8 cellular contexts compared by ENCODE assay signal in genomic region chr14:53153702-53154112, GRCh38. TPM values are rescaled to one million over a fixed set of nuclear protein-coding genes. Genes with fewer than 3 reads are reported as not detected.
A peak's percentile ranks its signal among the peaks of the same experiment; 100 is the strongest.
DNase-seq lines count a peak whose midpoint lies in the region; ATAC-seq, FAIRE-seq and TF ChIP-seq lines count a peak whose summit lies in the region.

No MANE protein-coding gene starts in this region.

- H2AFZ ChIP-seq in OCI-LY1 (ENCODE audit: low read length) = peak overlapping the region; percentile 48; the same call in 1 of the 2 replicates

- no peaks in the 10 kb centered on the region for H3K9me3 ChIP-seq in CD4-positive, alpha-beta memory T cell (ENCODE audit: control insufficient read depth in 1 of 2, low read length in 2 of 2)
- H3K9me3 ChIP-seq in OCI-LY1 (ENCODE audit: low read length) (no peaks in the 10 kb centered on the region), ectodermal cell (ENCODE audit: control insufficient read depth, low read length) (no peaks in the 10 kb centered on the region), pancreas (no peaks in the 10 kb centered on the region)

- peak overlapping the region; percentile 92 to 100 (median 96) for H3K4me3 Mint-ChIP-seq in CD4-positive, alpha-beta memory T cell

- H3K27me3 ChIP-seq in CD4-positive, alpha-beta memory T cell (ENCODE audit: insufficient read depth, low read length) = no peaks in the 10 kb centered on the region
- H3K27me3 ChIP-seq in OCI-LY1 (ENCODE audit: insufficient read depth, low read length) (no peaks in the 10 kb centered on the region), ectodermal cell (ENCODE audit: control insufficient read depth, insufficient read depth, low read length, poor library complexity, severe bottlenecking) (peaks cover 4% of the 10 kb centered on the region), pancreas (no peaks in the 10 kb centered on the region)

- H3K4me1 ChIP-seq in CD4-positive, alpha-beta memory T cell (ENCODE audit: insufficient read depth, low read length) = peaks cover 40% of the 10 kb centered on the region
- H3K4me1 ChIP-seq in OCI-LY1 (ENCODE audit: insufficient read depth, low read length, severe bottlenecking) = peaks cover 32% of the 10 kb centered on the region
- peaks cover 4% of the 10 kb centered on the region for H3K4me1 ChIP-seq in ectodermal cell (ENCODE audit: control insufficient read depth, insufficient read depth, low read length)
- peaks cover 0 to 8% (median 8%) of the 10 kb centered on the region in 3 donors for H3K4me1 ChIP-seq in pancreas

- 0 out of 2 replicates have a peak, but pooled peaks cover 4% of the 10 kb centered on the region for H4K20me1 ChIP-seq in OCI-LY1 (ENCODE audit: insufficient read depth, low read length)

- peak overlapping the region; percentile 87 for H3K27ac ChIP-seq in CD4-positive, alpha-beta memory T cell (ENCODE audit: low read depth, low read length)
- H3K27ac ChIP-seq in OCI-LY1 (ENCODE audit: low read depth, low read length, poor library complexity, severe bottlenecking) (peak overlapping the region; percentile 86), ectodermal cell (ENCODE audit: insufficient read depth, low read depth, low read length, poor library complexity, severe bottlenecking) (no peak overlapping the region), pancreas (peak overlapping the region; percentile 27 to 89 (median 84))

- 88 to 94% methylated on average over 4 of the region's 4 CpGs for WGBS in ectodermal cell, 2 experiments
- WGBS in pancreas, 2 donors = 66 to 76% methylated on average over 4 of the region's 4 CpGs
- 63 to 70% methylated on average over 4 of the region's 4 CpGs for WGBS in lower leg skin, 2 donors

- TF ChIP-seq POLR2A in lower leg skin (IDR thresholded peaks at IDR 0.05) = no peak

- H3K27me3 Mint-ChIP-seq in CD4-positive, alpha-beta memory T cell = no peaks in the 10 kb centered on the region

- H3F3A ChIP-seq in OCI-LY1 (ENCODE audit: insufficient read depth, low read length) = no peaks in the 10 kb centered on the region

- peak overlapping the region; percentile 77 for H3K4me2 ChIP-seq in OCI-LY1 (ENCODE audit: low read length)

- H3K36me3 Mint-ChIP-seq in CD4-positive, alpha-beta memory T cell = peaks cover 0 to 19% of the 10 kb centered on the region in 2 donors

- H3K9me2 ChIP-seq in OCI-LY1 (ENCODE audit: low read depth, low read length) = no peaks in the 10 kb centered on the region

- POLR2A ChIA-PET in CD4-positive, alpha-beta memory T cell (lab: Charles Lee; ENCODE audit: partially characterized antibody) = interaction anchor here (1.0 to 5.8 kb wide), 15 partner anchors 8 to 1307 kb away, joined by 3 to 156 read pairs (median 8); partner anchors contain the start of genes ERO1A, GPR137C, PTGER2 and TXNDC16

- peaks cover 0 to 4% (median 0%) of the 10 kb centered on the region in 8 donors for H3K9me3 Mint-ChIP-seq in CD4-positive, alpha-beta memory T cell

- no peaks in the 10 kb centered on the region for H3K36me3 ChIP-seq in CD4-positive, alpha-beta memory T cell (ENCODE audit: insufficient read depth, low read length)
- peaks cover 3% of the 10 kb centered on the region; the same call in 1 of the 2 replicates for H3K36me3 ChIP-seq in OCI-LY1 (ENCODE audit: insufficient read depth, low read length)
- H3K36me3 ChIP-seq in ectodermal cell (ENCODE audit: control insufficient read depth, insufficient read depth, low read length) = no peaks in the 10 kb centered on the region
- H3K36me3 ChIP-seq in pancreas = no peaks in the 10 kb centered on the region

- ATAC-seq in pancreas = no peak
- ATAC-seq in HG02759 (IDR thresholded peaks at IDR 0.05; ENCODE audit: unreplicated experiment) = no peak
- ATAC-seq in GM19351 (IDR thresholded peaks at IDR 0.05; ENCODE audit: unreplicated experiment) = no peak

- H3K4me1 Mint-ChIP-seq in CD4-positive, alpha-beta memory T cell = peaks cover 33 to 52% (median 40%) of the 10 kb centered on the region in 4 donors

- peak overlapping the region in 1 of 2 donors; percentile 87 for H3K4me3 ChIP-seq in CD4-positive, alpha-beta memory T cell (ENCODE audit: low read length in 2 of 2)
- peak overlapping the region; percentile 86 for H3K4me3 ChIP-seq in OCI-LY1 (ENCODE audit: low read depth, low read length, poor library complexity, severe bottlenecking)
- H3K4me3 ChIP-seq in ectodermal cell (ENCODE audit: insufficient read depth, low read depth, low read length) = peak overlapping the region; percentile 90
- peak overlapping the region; percentile 64 to 89 (median 82) for H3K4me3 ChIP-seq in pancreas
- no peak overlapping the region for H3K4me3 ChIP-seq in lower leg skin (ENCODE audit: low read depth, poor library complexity, severe bottlenecking)

- no peak for FAIRE-seq in pancreas (lab: Jason Lieb, UNC)

- CTCF ChIA-PET in CD4-positive, alpha-beta memory T cell (lab: Charles Lee; ENCODE audit: partially characterized antibody) = interaction anchor here (1.5 to 5.4 kb wide), 4 partner anchors 10 to 99 kb away, joined by 3 to 36 read pairs (median 16); no protein-coding TSS in a partner anchor

- H3K9ac ChIP-seq in OCI-LY1 (ENCODE audit: low read length) = peak overlapping the region; percentile 72

- no peak for TF ChIP-seq CTCF in OCI-LY1 (IDR thresholded peaks at IDR 0.05; ENCODE audit: low read length)
- TF ChIP-seq CTCF in pancreas (IDR thresholded peaks at IDR 0.05) = no peak
- no peak for TF ChIP-seq CTCF in lower leg skin (IDR thresholded peaks at IDR 0.05)

- intact Hi-C loops in CD4-positive, alpha-beta memory T cell (cut with micrococcal nuclease) = loop anchor here (2.0 to 10.0 kb wide), 8 partner anchors 63 to 1913 kb away; partner anchors contain the start of genes ERO1A, FRMD6, GPR137C and SAMD4A
- intact Hi-C loops in pancreas (cut with DNase I) (no loop called here), lower leg skin (cut with DNase I; ENCODE audit: low total_unique reads) (no loop called here)

- peaks cover 35% of the 10 kb centered on the region for H3K79me2 ChIP-seq in OCI-LY1 (ENCODE audit: insufficient read depth, low read length)

- peak overlapping the region; percentile 98 to 99 (median 99) for H3K27ac Mint-ChIP-seq in CD4-positive, alpha-beta memory T cell

- DNase-seq in CD4-positive, alpha-beta memory T cell = no peak
- DNase-seq in pancreas (no peak), lower leg skin (ENCODE audit: low spot score in 2 of 2) (no peak), SIG-M5 treated with dmso at 0.1 percent for 504 hours (lab: John Stamatoyannopoulos, UW; ENCODE audit: unreplicated experiment) (no peak)

RNA-seq across cellular contexts. Expression of gene DDHD1, which starts 0.6 kb away (rescaled TPM):
- 10 to 100 TPM; 47.0 to 53.5 TPM for total RNA-seq in CD4-positive, alpha-beta memory T cell
- polyA plus RNA-seq in CD4-positive, alpha-beta memory T cell = 1 to 10 TPM; 3.5 to 9.6 TPM
- 10.7 TPM for polyA plus RNA-seq in ectodermal cell (2013, experiment 1 of 4)
- 14.1 TPM for polyA plus RNA-seq in ectodermal cell (2013, experiment 2 of 4)
- 8.6 TPM for polyA plus RNA-seq in ectodermal cell (2013, experiment 3 of 4)
- polyA plus RNA-seq in ectodermal cell (2013, experiment 4 of 4) = 11.8 TPM
- total RNA-seq in pancreas (1 to 10 TPM; 3.8 to 6.9 (median 4.9) TPM), lower leg skin (10 to 100 TPM in 3 of 4 donors, 1 to 10 TPM in 1; 9.7 to 19.4 (median 14.6) TPM)
- polyA plus RNA-seq in pancreas = 1 to 10 TPM; 3.5 to 3.6 TPM
